Comparison of ENCODE assay signal across 21 cellular contexts in genomic region chr10:42954776-42955492, GRCh38.
DNase-seq lines count a peak whose midpoint lies in the region; TF ChIP-seq lines count a peak whose summit lies in the region.
"Had no signal": no experiment of that assay in that cellular context is flagged by ENCODE, and none has a peak within 500 bp of the region (broad histone marks: within the 10 kb centered on the region; RNA-seq: fewer than 3 reads in every experiment).

No MANE protein-coding gene starts in this region.

- no peak overlapping the region for H3K4me3 Mint-ChIP-seq in activated T-helper 2 cell treated with anti-CD3 and anti-CD28 coated beads, Interferon-gamma antibody, Interleukin-2, Interleukin-4, amounts not matched to agents 10 μg/mL and 5 μg/mL and 100 μg/mL, durations not matched to agents 14 hours and 24 hours and 36 hours (ENCODE audit: low read depth)
- H3K4me3 Mint-ChIP-seq: activated B cell treated with CpG ODN at 0.5 μM for 24 hours, neural crest cell had no signal

- no peak overlapping the region for H2AFZ ChIP-seq in mammary epithelial cell (ENCODE audit: low read depth, low read length)

- WGBS in mammary epithelial cell (ENCODE audit: low coverage, missing lambda C conversion rate), result 83% methylated on average over 1 of the region's 4 CpGs
- no CpG with 5 or more reads among the region's 4 CpGs for WGBS in suprapubic skin

- no peak overlapping the region for H3K4me2 ChIP-seq in mammary epithelial cell (ENCODE audit: insufficient read depth, low read depth, low read length)

- peak; percentile 10 to 30 for DNase-seq in breast epithelium (ENCODE audit: low spot score in 2 of 2)
- DNase-seq in mammary epithelial cell, result no peak
- DNase-seq in activated T-helper 2 cell treated with anti-CD3 and anti-CD28 coated beads, Interferon-gamma antibody, Interleukin-2, Interleukin-4, amounts not matched to agents 10 μg/mL and 5 μg/mL and 100 μg/mL, durations not matched to agents 14 hours and 24 hours and 36 hours (ENCODE audit: low spot score), result peak; percentile 2
- DNase-seq in mesenteric fat pad (ENCODE audit: low spot score), result peak; percentile 83
- DNase-seq in suprapubic skin (ENCODE audit: low spot score in 2 of 2), result peak; percentile 22 to 65
- no peak for DNase-seq in GM03348 (ENCODE audit: low spot score)
- DNase-seq in Kasumi-1 (lab: John Stamatoyannopoulos, UW), result no peak
- DNase-seq: activated B cell treated with CpG ODN at 0.5 μM for 24 hours; activated CD4-positive, alpha-beta T cell treated with anti-CD3 and anti-CD28 coated beads, Interleukin-2, amount 50 U/mL, for 48 hours; DMS79 treated with DMSO at 0.1 percent for 48 hours; effector CD8-positive, alpha-beta T cell; erythroblast; foreskin fibroblast; H7; KG1; NCI-H1417 treated with DMSO at 0.1 percent for 48 hours; NCI-H82 had no signal

- no peak for TF ChIP-seq POLR2A in breast epithelium (IDR thresholded peaks at IDR 0.05)
- no peak for TF ChIP-seq POLR2A in suprapubic skin (IDR thresholded peaks at IDR 0.05)

- in situ Hi-C loops in mammary epithelial cell (cut with MboI; ENCODE audit: low sequenced_read_pairs in 2 of 2), result no loop called here

- H3K27ac Mint-ChIP-seq in activated T-helper 2 cell treated with anti-CD3 and anti-CD28 coated beads, Interferon-gamma antibody, Interleukin-2, Interleukin-4, amounts not matched to agents 10 μg/mL and 5 μg/mL and 100 μg/mL, durations not matched to agents 14 hours and 24 hours and 36 hours, result no peak overlapping the region
- H3K27ac Mint-ChIP-seq: activated B cell treated with CpG ODN at 0.5 μM for 24 hours had no signal

- H4K20me1 ChIP-seq in mammary epithelial cell (ENCODE audit: insufficient read depth, low read length), result no peaks in the 10 kb centered on the region

- no TSS peak for BruUV-seq in mammary epithelial cell (replicated peaks; lab: Mats Ljungman, UMichigan)

- H3K4me1 ChIP-seq in breast epithelium (no peaks in the 10 kb centered on the region), mammary epithelial cell (ENCODE audit: insufficient read depth, low read length) (peaks cover 5% of the 10 kb centered on the region), suprapubic skin (peaks cover 23% of the 10 kb centered on the region)
- H3K4me1 ChIP-seq: prostate gland had no signal

- no peaks in the 10 kb centered on the region for H3K9me3 Mint-ChIP-seq in activated T-helper 2 cell treated with anti-CD3 and anti-CD28 coated beads, Interferon-gamma antibody, Interleukin-2, Interleukin-4, amounts not matched to agents 10 μg/mL and 5 μg/mL and 100 μg/mL, durations not matched to agents 14 hours and 24 hours and 36 hours
- H3K9me3 Mint-ChIP-seq: neural crest cell had no signal

- H3K79me2 ChIP-seq in mammary epithelial cell (ENCODE audit: insufficient read depth, low read length), result no peaks in the 10 kb centered on the region

- TF ChIP-seq EP300 in suprapubic skin (IDR thresholded peaks at IDR 0.05), result no peak

- dilution Hi-C loops in mammary epithelial cell (cut with HindIII; ENCODE audit: low sequenced_read_pairs), result loop anchor here (5.0 to 10.0 kb wide), 2 partner anchors 80 to 142 kb away; no protein-coding TSS in a partner anchor

- H3K9me3 ChIP-seq in breast epithelium (peaks cover 0 to 5% of the 10 kb centered on the region in 2 donors), mammary epithelial cell (replicated peaks; ENCODE audit: insufficient read depth, low read length) (no peaks in the 10 kb centered on the region), suprapubic skin (no peaks in the 10 kb centered on the region)
- H3K9me3 ChIP-seq: left lung, prostate gland had no signal

- no peaks in the 10 kb centered on the region for H3K4me1 Mint-ChIP-seq in activated T-helper 2 cell treated with anti-CD3 and anti-CD28 coated beads, Interferon-gamma antibody, Interleukin-2, Interleukin-4, amounts not matched to agents 10 μg/mL and 5 μg/mL and 100 μg/mL, durations not matched to agents 14 hours and 24 hours and 36 hours (ENCODE audit: low read depth)
- H3K4me1 Mint-ChIP-seq: activated B cell treated with CpG ODN at 0.5 μM for 24 hours had no signal

- H3K27me3 Mint-ChIP-seq in activated T-helper 2 cell treated with anti-CD3 and anti-CD28 coated beads, Interferon-gamma antibody, Interleukin-2, Interleukin-4, amounts not matched to agents 10 μg/mL and 5 μg/mL and 100 μg/mL, durations not matched to agents 14 hours and 24 hours and 36 hours (ENCODE audit: low read depth), result peaks cover 5% of the 10 kb centered on the region

- intact Hi-C loops in breast epithelium (cut with DNase I; ENCODE audit: low total_unique reads) (loop anchor here (5.0 kb wide), 1 partner anchor 467 kb away; no protein-coding TSS in a partner anchor), mammary epithelial cell (cut with micrococcal nuclease) (no loop called here)
- intact Hi-C loops in activated T-helper 2 cell treated with anti-CD3 and anti-CD28 coated beads, Interferon-gamma antibody, Interleukin-2, Interleukin-4, amounts not matched to agents 10 μg/mL and 5 μg/mL and 100 μg/mL, durations not matched to agents 14 hours and 24 hours and 36 hours (cut with micrococcal nuclease), result no loop called here

- H3K36me3 ChIP-seq in breast epithelium, result no peaks in the 10 kb centered on the region
- H3K36me3 ChIP-seq in mammary epithelial cell (ENCODE audit: insufficient read depth, low read length), result no peaks in the 10 kb centered on the region
- H3K36me3 ChIP-seq in suprapubic skin, result no peaks in the 10 kb centered on the region
- H3K36me3 ChIP-seq: left lung, prostate gland had no signal

- H3K27me3 ChIP-seq in breast epithelium (no peaks in the 10 kb centered on the region), mammary epithelial cell (ENCODE audit: insufficient read depth, low read length) (no peaks in the 10 kb centered on the region), suprapubic skin (peaks cover 12% of the 10 kb centered on the region)

- H3K4me3 ChIP-seq in breast epithelium (no peak overlapping the region), mammary epithelial cell (replicated peaks in 1 of 3; ENCODE audit: insufficient read depth in 1 of 3, low read depth in 2 of 3, low read length in 3 of 3) (no peak overlapping the region), suprapubic skin (no peak overlapping the region)
- H3K4me3 ChIP-seq: left lung, prostate gland had no signal

- TF ChIP-seq CTCF in breast epithelium (IDR thresholded peaks at IDR 0.05), result no peak
- TF ChIP-seq CTCF in mammary epithelial cell (conservative IDR thresholded peaks at IDR 0.05 in 1 of 2, IDR thresholded peaks at IDR 0.05 in 1 of 2; ENCODE audit: extremely low read depth in 1 of 2, insufficient read depth in 1 of 2, low read depth in 1 of 2, low read length in 2 of 2), result no peak
- TF ChIP-seq CTCF in suprapubic skin (IDR thresholded peaks at IDR 0.05), result no peak

- CTCF ChIA-PET in mammary epithelial cell (lab: Charles Lee; ENCODE audit: low non-redundant PET), result no interaction called here

- H3K36me3 Mint-ChIP-seq in activated T-helper 2 cell treated with anti-CD3 and anti-CD28 coated beads, Interferon-gamma antibody, Interleukin-2, Interleukin-4, amounts not matched to agents 10 μg/mL and 5 μg/mL and 100 μg/mL, durations not matched to agents 14 hours and 24 hours and 36 hours (ENCODE audit: low read depth), result no peaks in the 10 kb centered on the region

- H3K9ac ChIP-seq in mammary epithelial cell (ENCODE audit: insufficient read depth, low read length), result no peak overlapping the region

- H3K27ac ChIP-seq in breast epithelium, result no peak overlapping the region
- no peak overlapping the region for H3K27ac ChIP-seq in mammary epithelial cell (ENCODE audit: insufficient read depth, low read depth, low read length)
- H3K27ac ChIP-seq in suprapubic skin, result no peak overlapping the region
- H3K27ac ChIP-seq: C4-2B, left lung, prostate gland had no signal

Comparison
In these comparisons a context has a peak if more than half of its experiments do, and no peak if none do; other contexts are left out.
1. DNase-seq: peak in breast epithelium (2 of 2), activated T-helper 2 cell treated with anti-CD3 and anti-CD28 coated beads, Interferon-gamma antibody, Interleukin-2, Interleukin-4, amounts not matched to agents 10 μg/mL and 5 μg/mL and 100 μg/mL, durations not matched to agents 14 hours and 24 hours and 36 hours (single experiment), mesenteric fat pad (single experiment) and suprapubic skin (2 of 2); none in mammary epithelial cell (single experiment), GM03348 (single experiment) and Kasumi-1 (0 of 2).